1 cellular context compared by ENCODE assay signal in genomic region chr12:95207407-95207806, GRCh38.
TF ChIP-seq lines count a peak whose summit lies in the region.

No MANE protein-coding gene starts in this region.

TF ChIP-seq in K562, 482 proteins besides CTCF, POLR2A, EP300 and RAD21 (continued from another document):
- TF ChIP-seq, protein P1, sequence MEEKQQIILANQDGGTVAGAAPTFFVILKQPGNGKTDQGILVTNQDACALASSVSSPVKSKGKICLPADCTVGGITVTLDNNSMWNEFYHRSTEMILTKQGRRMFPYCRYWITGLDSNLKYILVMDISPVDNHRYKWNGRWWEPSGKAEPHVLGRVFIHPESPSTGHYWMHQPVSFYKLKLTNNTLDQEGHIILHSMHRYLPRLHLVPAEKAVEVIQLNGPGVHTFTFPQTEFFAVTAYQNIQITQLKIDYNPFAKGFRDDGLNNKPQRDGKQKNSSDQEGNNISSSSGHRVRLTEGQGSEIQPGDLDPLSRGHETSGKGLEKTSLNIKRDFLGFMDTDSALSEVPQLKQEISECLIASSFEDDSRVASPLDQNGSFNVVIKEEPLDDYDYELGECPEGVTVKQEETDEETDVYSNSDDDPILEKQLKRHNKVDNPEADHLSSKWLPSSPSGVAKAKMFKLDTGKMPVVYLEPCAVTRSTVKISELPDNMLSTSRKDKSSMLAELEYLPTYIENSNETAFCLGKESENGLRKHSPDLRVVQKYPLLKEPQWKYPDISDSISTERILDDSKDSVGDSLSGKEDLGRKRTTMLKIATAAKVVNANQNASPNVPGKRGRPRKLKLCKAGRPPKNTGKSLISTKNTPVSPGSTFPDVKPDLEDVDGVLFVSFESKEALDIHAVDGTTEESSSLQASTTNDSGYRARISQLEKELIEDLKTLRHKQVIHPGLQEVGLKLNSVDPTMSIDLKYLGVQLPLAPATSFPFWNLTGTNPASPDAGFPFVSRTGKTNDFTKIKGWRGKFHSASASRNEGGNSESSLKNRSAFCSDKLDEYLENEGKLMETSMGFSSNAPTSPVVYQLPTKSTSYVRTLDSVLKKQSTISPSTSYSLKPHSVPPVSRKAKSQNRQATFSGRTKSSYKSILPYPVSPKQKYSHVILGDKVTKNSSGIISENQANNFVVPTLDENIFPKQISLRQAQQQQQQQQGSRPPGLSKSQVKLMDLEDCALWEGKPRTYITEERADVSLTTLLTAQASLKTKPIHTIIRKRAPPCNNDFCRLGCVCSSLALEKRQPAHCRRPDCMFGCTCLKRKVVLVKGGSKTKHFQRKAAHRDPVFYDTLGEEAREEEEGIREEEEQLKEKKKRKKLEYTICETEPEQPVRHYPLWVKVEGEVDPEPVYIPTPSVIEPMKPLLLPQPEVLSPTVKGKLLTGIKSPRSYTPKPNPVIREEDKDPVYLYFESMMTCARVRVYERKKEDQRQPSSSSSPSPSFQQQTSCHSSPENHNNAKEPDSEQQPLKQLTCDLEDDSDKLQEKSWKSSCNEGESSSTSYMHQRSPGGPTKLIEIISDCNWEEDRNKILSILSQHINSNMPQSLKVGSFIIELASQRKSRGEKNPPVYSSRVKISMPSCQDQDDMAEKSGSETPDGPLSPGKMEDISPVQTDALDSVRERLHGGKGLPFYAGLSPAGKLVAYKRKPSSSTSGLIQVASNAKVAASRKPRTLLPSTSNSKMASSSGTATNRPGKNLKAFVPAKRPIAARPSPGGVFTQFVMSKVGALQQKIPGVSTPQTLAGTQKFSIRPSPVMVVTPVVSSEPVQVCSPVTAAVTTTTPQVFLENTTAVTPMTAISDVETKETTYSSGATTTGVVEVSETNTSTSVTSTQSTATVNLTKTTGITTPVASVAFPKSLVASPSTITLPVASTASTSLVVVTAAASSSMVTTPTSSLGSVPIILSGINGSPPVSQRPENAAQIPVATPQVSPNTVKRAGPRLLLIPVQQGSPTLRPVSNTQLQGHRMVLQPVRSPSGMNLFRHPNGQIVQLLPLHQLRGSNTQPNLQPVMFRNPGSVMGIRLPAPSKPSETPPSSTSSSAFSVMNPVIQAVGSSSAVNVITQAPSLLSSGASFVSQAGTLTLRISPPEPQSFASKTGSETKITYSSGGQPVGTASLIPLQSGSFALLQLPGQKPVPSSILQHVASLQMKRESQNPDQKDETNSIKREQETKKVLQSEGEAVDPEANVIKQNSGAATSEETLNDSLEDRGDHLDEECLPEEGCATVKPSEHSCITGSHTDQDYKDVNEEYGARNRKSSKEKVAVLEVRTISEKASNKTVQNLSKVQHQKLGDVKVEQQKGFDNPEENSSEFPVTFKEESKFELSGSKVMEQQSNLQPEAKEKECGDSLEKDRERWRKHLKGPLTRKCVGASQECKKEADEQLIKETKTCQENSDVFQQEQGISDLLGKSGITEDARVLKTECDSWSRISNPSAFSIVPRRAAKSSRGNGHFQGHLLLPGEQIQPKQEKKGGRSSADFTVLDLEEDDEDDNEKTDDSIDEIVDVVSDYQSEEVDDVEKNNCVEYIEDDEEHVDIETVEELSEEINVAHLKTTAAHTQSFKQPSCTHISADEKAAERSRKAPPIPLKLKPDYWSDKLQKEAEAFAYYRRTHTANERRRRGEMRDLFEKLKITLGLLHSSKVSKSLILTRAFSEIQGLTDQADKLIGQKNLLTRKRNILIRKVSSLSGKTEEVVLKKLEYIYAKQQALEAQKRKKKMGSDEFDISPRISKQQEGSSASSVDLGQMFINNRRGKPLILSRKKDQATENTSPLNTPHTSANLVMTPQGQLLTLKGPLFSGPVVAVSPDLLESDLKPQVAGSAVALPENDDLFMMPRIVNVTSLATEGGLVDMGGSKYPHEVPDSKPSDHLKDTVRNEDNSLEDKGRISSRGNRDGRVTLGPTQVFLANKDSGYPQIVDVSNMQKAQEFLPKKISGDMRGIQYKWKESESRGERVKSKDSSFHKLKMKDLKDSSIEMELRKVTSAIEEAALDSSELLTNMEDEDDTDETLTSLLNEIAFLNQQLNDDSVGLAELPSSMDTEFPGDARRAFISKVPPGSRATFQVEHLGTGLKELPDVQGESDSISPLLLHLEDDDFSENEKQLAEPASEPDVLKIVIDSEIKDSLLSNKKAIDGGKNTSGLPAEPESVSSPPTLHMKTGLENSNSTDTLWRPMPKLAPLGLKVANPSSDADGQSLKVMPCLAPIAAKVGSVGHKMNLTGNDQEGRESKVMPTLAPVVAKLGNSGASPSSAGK (IDR thresholded peaks at IDR 0.05), result no peak
